ENCODE assay signal across 22 cellular contexts in genomic region chr14:53957739-53958138, GRCh38. TPM values are rescaled to one million over a fixed set of nuclear protein-coding genes. Genes with fewer than 3 reads are reported as not detected.
DNase-seq lines count a peak whose midpoint lies in the region; ATAC-seq, FAIRE-seq and TF ChIP-seq lines count a peak whose summit lies in the region.
"Had no signal": no experiment of that assay in that cellular context is flagged by ENCODE, and none has a peak within 500 bp of the region (broad histone marks: within the 10 kb centered on the region; RNA-seq: fewer than 3 reads in every experiment).

No MANE protein-coding gene starts in this region.

- CTCF ChIA-PET in endothelial cell of umbilical vein (lab: Charles Lee): interaction anchor here (0.9 to 9.0 kb wide), 10 partner anchors 20 to 420 kb away, joined by 3 to 164 read pairs (median 4); no protein-coding TSS in a partner anchor

- FAIRE-seq in endothelial cell of umbilical vein (lab: Jason Lieb, UNC): no peak
- FAIRE-seq: endometrium, GM12878, H54 had no signal

- no peak for TF ChIP-seq CTCF in KMS-11 (conservative IDR thresholded peaks at IDR 0.05; ENCODE audit: low read depth, low read length)
- no peak for TF ChIP-seq CTCF in endothelial cell of umbilical vein (IDR thresholded peaks at IDR 0.05; ENCODE audit: extremely low read depth in 1 of 2, insufficient read depth in 1 of 2, low read depth in 1 of 2, low read length in 2 of 2)
- no peak for TF ChIP-seq CTCF in progenitor cell of endocrine pancreas (IDR thresholded peaks at IDR 0.05; ENCODE audit: unreplicated experiment)

- H3K36me3 Mint-ChIP-seq in progenitor cell of endocrine pancreas (ENCODE audit: insufficient read depth): no peaks in the 10 kb centered on the region
- H3K36me3 Mint-ChIP-seq: mesothelial cell of epicardium; natural killer cell treated with Interleukin-12 subunit alpha and Interleukin-12 subunit beta and Interleukin-15 and Interleukin-18, amount 100 ng/mL, for 72 hours had no signal

- POLR2A ChIA-PET in endothelial cell of umbilical vein (lab: Charles Lee): no interaction called here

- H3K27ac ChIP-seq in KMS-11 (no peak overlapping the region), endothelial cell of umbilical vein (ENCODE audit: insufficient read depth, low read depth, low read length) (no peak overlapping the region)

- H3K4me3 Mint-ChIP-seq in progenitor cell of endocrine pancreas (ENCODE audit: low read depth): peak overlapping the region; percentile 51
- H3K4me3 Mint-ChIP-seq: activated CD8-positive, alpha-beta T cell treated with anti-CD3 and anti-CD28 coated beads for 36 hours; natural killer cell treated with Interleukin-12 subunit alpha and Interleukin-12 subunit beta and Interleukin-15 and Interleukin-18, amount 100 ng/mL, for 72 hours had no signal

- H3K27me3 ChIP-seq in KMS-11 (ENCODE audit: insufficient read depth, low read depth) (peaks cover 14% of the 10 kb centered on the region), endothelial cell of umbilical vein (ENCODE audit: control insufficient read depth in 2 of 2, insufficient read depth in 2 of 2, low read length in 2 of 2) (peaks cover 0 to 3% of the 10 kb centered on the region in 2 experiments)

- peak; percentile 58 for DNase-seq in ELF-1 (ENCODE audit: low read depth, low spot score)
- no peak for DNase-seq in endothelial cell of umbilical vein (ENCODE audit: low read depth, low spot score)
- DNase-seq in progenitor cell of endocrine pancreas (ENCODE audit: low spot score, unreplicated experiment): no peak
- DNase-seq in activated effector memory CD4-positive, alpha-beta T cell treated with Interleukin-2 at 50 U/mL for 16 hours: no peak
- DNase-seq: activated CD8-positive, alpha-beta T cell treated with anti-CD3 and anti-CD28 coated beads for 36 hours; activated T-cell treated with anti-CD3 and anti-CD28 coated beads for 4 hours; adrenal gland; cortex of kidney; left colon; NCI-H187; NCI-H226; OCI-M1 had no signal

- intact Hi-C loops in endothelial cell of umbilical vein (cut with micrococcal nuclease): no loop called here

- no TSS peak for BruUV-seq in endothelial cell of umbilical vein (replicated peaks; lab: Mats Ljungman, UMichigan)

- no peaks in the 10 kb centered on the region for H3K9me1 ChIP-seq in endothelial cell of umbilical vein (replicated peaks; ENCODE audit: control insufficient read depth, extremely low read depth, insufficient read depth, low read length)

- dilution Hi-C loops in endothelial cell of umbilical vein (cut with MboI; ENCODE audit: extremely low pct_ligation_motif_present, low sequenced_read_pairs): no loop called here

- no peaks in the 10 kb centered on the region for H3K9me3 Mint-ChIP-seq in progenitor cell of endocrine pancreas (ENCODE audit: low read depth)
- H3K9me3 Mint-ChIP-seq: activated CD8-positive, alpha-beta T cell treated with anti-CD3 and anti-CD28 coated beads for 36 hours; mesothelial cell of epicardium; natural killer cell treated with Interleukin-12 subunit alpha and Interleukin-12 subunit beta and Interleukin-15 and Interleukin-18, amount 100 ng/mL, for 72 hours had no signal

- H4K20me1 ChIP-seq in KMS-11 (ENCODE audit: insufficient read depth) (no peaks in the 10 kb centered on the region), endothelial cell of umbilical vein (replicated peaks; ENCODE audit: control insufficient read depth, extremely low read depth, insufficient read depth, low read length) (no peaks in the 10 kb centered on the region)

- no peaks in the 10 kb centered on the region for H3K36me3 ChIP-seq in KMS-11 (ENCODE audit: insufficient read depth)
- H3K36me3 ChIP-seq in endothelial cell of umbilical vein (ENCODE audit: control insufficient read depth in 2 of 2, extremely low read depth in 1 of 2, insufficient read depth in 2 of 2, low read length in 2 of 2): peaks cover 2 to 5% of the 10 kb centered on the region in 2 experiments
- H3K36me3 ChIP-seq: adrenal gland had no signal

- peaks cover 73% of the 10 kb centered on the region for H3K27me3 Mint-ChIP-seq in progenitor cell of endocrine pancreas

- no peak for TF ChIP-seq POLR2A in endothelial cell of umbilical vein (IDR thresholded peaks at IDR 0.05; ENCODE audit: low read depth, low read length)

- ATAC-seq in GM19452 (IDR thresholded peaks at IDR 0.05; ENCODE audit: unreplicated experiment): no peak
- no peak for ATAC-seq in HG03460 (IDR thresholded peaks at IDR 0.05; ENCODE audit: unreplicated experiment)
- ATAC-seq in GM18519 (IDR thresholded peaks at IDR 0.05; ENCODE audit: low FRiP score, unreplicated experiment): no peak
- ATAC-seq: activated CD8-positive, alpha-beta T cell treated with anti-CD3 and anti-CD28 coated beads for 36 hours; GM12878; left colon; natural killer cell treated with Interleukin-12 subunit alpha and Interleukin-12 subunit beta and Interleukin-15 and Interleukin-18, amount 100 ng/mL, for 72 hours; Right ventricle myocardium inferior had no signal

- H3K79me2 ChIP-seq in KMS-11 (ENCODE audit: insufficient read depth, low read depth): no peaks in the 10 kb centered on the region
- H3K79me2 ChIP-seq in endothelial cell of umbilical vein (ENCODE audit: control insufficient read depth, insufficient read depth, low read length): peaks cover 37% of the 10 kb centered on the region

- H3K27ac Mint-ChIP-seq in progenitor cell of endocrine pancreas: no peak overlapping the region
- H3K27ac Mint-ChIP-seq: activated CD8-positive, alpha-beta T cell treated with anti-CD3 and anti-CD28 coated beads for 36 hours; natural killer cell treated with Interleukin-12 subunit alpha and Interleukin-12 subunit beta and Interleukin-15 and Interleukin-18, amount 100 ng/mL, for 72 hours had no signal

- H3K9me3 ChIP-seq in endothelial cell of umbilical vein (replicated peaks; ENCODE audit: control insufficient read depth, insufficient read depth, low read length): no peaks in the 10 kb centered on the region
- H3K9me3 ChIP-seq: adrenal gland had no signal

- no peak overlapping the region for H3K4me3 ChIP-seq in KMS-11 (IDR thresholded peaks at IDR 0.05; ENCODE audit: insufficient read depth, low read depth, low read length)
- H3K4me3 ChIP-seq in endothelial cell of umbilical vein (replicated peaks in 1 of 3; ENCODE audit: insufficient read depth in 1 of 3, low read depth in 1 of 3, low read length in 3 of 3): no peak overlapping the region
- H3K4me3 ChIP-seq: GM12878 had no signal

- peak overlapping the region; percentile 71 for H2AFZ ChIP-seq in KMS-11 (ENCODE audit: low read depth)
- H2AFZ ChIP-seq in endothelial cell of umbilical vein (ENCODE audit: low read depth, low read length): peak overlapping the region; percentile 12

- H3K4me1 ChIP-seq in KMS-11 (ENCODE audit: low read depth, poor library complexity, severe bottlenecking) (no peaks in the 10 kb centered on the region), endothelial cell of umbilical vein (ENCODE audit: control insufficient read depth, extremely low read depth, insufficient read depth, low read length) (peaks cover 8% of the 10 kb centered on the region)

- H3K9ac ChIP-seq in KMS-11 (no peak overlapping the region), endothelial cell of umbilical vein (replicated peaks; ENCODE audit: extremely low read depth, insufficient read depth, low read length) (no peak overlapping the region)

- H3K4me2 ChIP-seq in KMS-11 (no peak overlapping the region), endothelial cell of umbilical vein (ENCODE audit: insufficient read depth, low read length) (no peak overlapping the region)

- peaks cover 28% of the 10 kb centered on the region for H3K4me1 Mint-ChIP-seq in progenitor cell of endocrine pancreas (ENCODE audit: low read depth)

TF ChIP-seq in endothelial cell of umbilical vein, 7 proteins besides CTCF, POLR2A, EP300 and RAD21:
- TF ChIP-seq FOS (IDR thresholded peaks at IDR 0.05; ENCODE audit: borderline replicate concordance, insufficient read depth, low read length) (no peak), JUN (IDR thresholded peaks at IDR 0.05; ENCODE audit: borderline replicate concordance, insufficient read depth, insufficient read length, low read depth) (no peak), POLR2AphosphoS5 (IDR thresholded peaks at IDR 0.05; ENCODE audit: insufficient read depth, low read depth, low read length) (no peak), MYC (IDR thresholded peaks at IDR 0.05; ENCODE audit: low read depth, low read length) (no peak), EZH2 (IDR thresholded peaks at IDR 0.05; ENCODE audit: borderline replicate concordance, low read depth, low read length, severe bottlenecking) (no peak), GATA2 (IDR thresholded peaks at IDR 0.05; ENCODE audit: insufficient read depth, insufficient read length, low read depth, low read length) (no peak), MAX (IDR thresholded peaks at IDR 0.05; ENCODE audit: insufficient read depth, insufficient read length) (no peak)

RNA-seq across cellular contexts. Expression of gene BMP4, which starts 1.1 kb away (rescaled TPM):
- total RNA-seq in endothelial cell of umbilical vein (201 and 238 TPM in 2 replicates), progenitor cell of endocrine pancreas (2.7 and 7.5 TPM in 2 replicates)
- 298 and 311 TPM in 2 replicates for polyA plus RNA-seq in endothelial cell of umbilical vein
- 258 and 307 TPM in 2 replicates for polyA plus RNA-seq in endothelial cell of umbilical vein (2011; cell fraction: cytosol; rRNA removed)
- 187 and 237 TPM in 2 replicates for polyA plus RNA-seq in endothelial cell of umbilical vein (2011; cell fraction: nucleus; rRNA removed)
- polyA plus RNA-seq in endothelial cell of umbilical vein (2012): 178 and 199 TPM in 2 replicates
- 300 and 367 TPM in 2 replicates for polyA minus RNA-seq in endothelial cell of umbilical vein
- not detected for polyA minus RNA-seq in endothelial cell of umbilical vein (2011; cell fraction: cytosol; rRNA and poly(A)+ RNA removed)
- 100 and 117 TPM in 2 replicates for polyA minus RNA-seq in endothelial cell of umbilical vein (2011; cell fraction: nucleus; rRNA and poly(A)+ RNA removed)
- total RNA-seq: activated CD8-positive, alpha-beta T cell treated with anti-CD3 and anti-CD28 coated beads for 36 hours had no signal

Comparison
In these comparisons a context has a peak if more than half of its experiments do, and no peak if none do; other contexts are left out.
1. RNA of gene BMP4, which starts 1.1 kb away (total RNA-seq): 201 to 238 TPM in endothelial cell of umbilical vein; 2.7 to 7.5 TPM in progenitor cell of endocrine pancreas; every median in the first group is over 10 times any median in the second.